32 cellular contexts compared by ENCODE assay signal in the genomic region with DNA sequence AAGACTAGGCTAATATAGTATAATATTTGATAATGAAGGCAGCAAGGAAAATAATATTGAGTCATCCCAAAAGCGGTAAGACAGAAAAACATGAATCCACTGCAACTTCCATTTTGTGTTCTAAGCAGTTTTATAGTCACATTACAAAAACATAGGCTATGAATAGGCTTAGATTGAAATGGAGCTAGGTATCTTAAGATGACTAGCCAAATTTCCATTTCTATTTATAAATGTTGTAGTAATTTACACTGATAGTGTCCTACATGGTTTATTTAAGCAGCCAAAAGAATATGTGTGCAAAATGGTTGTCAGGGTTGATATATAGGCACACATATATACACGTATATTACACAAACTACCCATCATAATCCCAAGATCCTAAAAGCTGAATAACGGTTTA.
"Had no signal": no experiment of that assay in that cellular context is flagged by ENCODE, and none has a peak within 500 bp of the region (broad histone marks: within the 10 kb centered on the region; RNA-seq: fewer than 3 reads in every experiment).

No MANE protein-coding gene starts in this region.

- H3K36me3 ChIP-seq: brain microvascular endothelial cell had no signal

- DNase-seq: activated B cell treated with CpG ODN at 0.5 μM for 24 hours; activated CD4-positive, alpha-beta memory T cell treated with anti-CD3 and anti-CD28 coated beads for 36 hours; activated CD4-positive, alpha-beta T cell treated with anti-CD3 and anti-CD28 coated beads for 4 hours; activated CD4-positive, alpha-beta T cell treated with anti-CD3 and anti-CD28 coated beads, Interleukin-2, amount 10 ng/mL, durations not matched to agents 24 days and 14 days; activated CD4-positive, alpha-beta T cell treated with anti-CD3 and anti-CD28 coated beads, Interleukin-2, amount 50 U/mL, for 1 hour; activated CD4-positive, alpha-beta T cell treated with anti-CD3 and anti-CD28 coated beads, Interleukin-2, amount 50 U/mL, for 4 hours; activated CD4-positive, CD25-positive, alpha-beta regulatory T cell treated with anti-CD3 and anti-CD28 coated beads, Interleukin-2, amount 50 U/mL, for 72 hours; activated CD8-positive, alpha-beta memory T cell treated with anti-CD3 and anti-CD28 coated beads, Interleukin-2, amount 50 U/mL, for 4 hours; activated CD8-positive, alpha-beta T cell treated with anti-CD3 and anti-CD28 coated beads for 36 hours; activated effector memory CD4-positive, alpha-beta T cell treated with anti-CD3 and anti-CD28 coated beads, Interleukin-2, amount 50 U/mL, for 16 hours; activated gamma-delta T cell treated with Interleukin-2 at 50 U/mL for 16 hours; activated naive CD4-positive, alpha-beta T cell; activated naive CD4-positive, alpha-beta T cell treated with anti-CD3 and anti-CD28 coated beads for 36 hours; activated naive CD4-positive, alpha-beta T cell treated with anti-CD3 and anti-CD28 coated beads, Interleukin-2, amount 50 U/mL, for 16 hours; activated naive CD8-positive, alpha-beta T cell treated with anti-CD3 and anti-CD28 coated beads for 36 hours; activated T-cell treated with anti-CD3 and anti-CD28 coated beads for 4 hours; activated T-cell treated with anti-CD3 and anti-CD28 coated beads, Interleukin-2, amount 50 U/mL, for 1 hour; activated T-cell treated with anti-CD3 and anti-CD28 coated beads, Interleukin-2, amount 50 U/mL, for 4 hours; activated T-cell treated with anti-CD3 and anti-CD28 coated beads, Interleukin-2, amount 50 U/mL, for 72 hours; adrenal gland; amniotic stem cell; aorta; body of pancreas; brain microvascular endothelial cell; central memory CD4-positive, alpha-beta T cell; T-cell; T-helper 17 cell; T-helper 9 cell had no signal

- ATAC-seq: activated CD8-positive, alpha-beta T cell treated with anti-CD3 and anti-CD28 coated beads for 36 hours; activated naive CD4-positive, alpha-beta T cell treated with anti-CD3 and anti-CD28 coated beads, Interleukin-2, amount 50 U/mL, for 72 hours; activated T-cell treated with anti-CD3 and anti-CD28 coated beads, Interleukin-2, amount 50 U/mL, for 4 hours; activated T-cell treated with anti-CD3 and anti-CD28 coated beads, Interleukin-2, amount 50 U/mL, for 72 hours; activated T-helper 17 cell treated with anti-CD3 and anti-CD28 coated beads, Interleukin-2, amount 50 U/mL, for 72 hours; body of pancreas; T-cell; T-helper 17 cell had no signal

- H3K27ac ChIP-seq: adrenal gland, body of pancreas, brain microvascular endothelial cell, breast epithelium, VCaP had no signal

- H3K9me3 ChIP-seq: adrenal gland, body of pancreas, breast epithelium had no signal

- H3K27me3 ChIP-seq: adrenal gland, body of pancreas, brain microvascular endothelial cell, breast epithelium had no signal

- H3K4me1 ChIP-seq: body of pancreas, breast epithelium had no signal

- H3K4me3 ChIP-seq: adrenal gland, body of pancreas, breast epithelium had no signal
